18 cellular contexts compared by ENCODE assay signal in genomic region chr14:101008631-101009336, GRCh38.
DNase-seq lines count a peak whose midpoint lies in the region; TF ChIP-seq lines count a peak whose summit lies in the region.
"Had no signal": no experiment of that assay in that cellular context is flagged by ENCODE, and none has a peak within 500 bp of the region (broad histone marks: within the 10 kb centered on the region; RNA-seq: fewer than 3 reads in every experiment).

No MANE protein-coding gene starts in this region.

- intact Hi-C loops in activated T-helper 1 cell treated with anti-CD3 and anti-CD28 coated beads, Interleukin-12 subunit alpha, Interleukin-12 subunit beta, Interleukin-2, Interleukin-4 antibody, amounts not matched to agents 30 ng/mL and 10 ng/mL and 1 ng/mL, durations not matched to agents 14 hours and 24 hours and 36 hours (cut with micrococcal nuclease): no loop called here

- H2AK5ac ChIP-seq in neuronal stem cell (ENCODE audit: low read depth, low read length): peak overlapping the region; percentile 49

- no peak overlapping the region for H2BK120ac ChIP-seq in neuronal stem cell (ENCODE audit: low read depth, low read length)

- no peak overlapping the region for H2BK5ac ChIP-seq in neuronal stem cell (ENCODE audit: low read length)

- no peak overlapping the region for H4K8ac ChIP-seq in neuronal stem cell (ENCODE audit: low read depth, low read length)

- H3K14ac ChIP-seq in neuronal stem cell (ENCODE audit: low read length): no peak overlapping the region

- H3K4me2 ChIP-seq in neuronal stem cell (ENCODE audit: insufficient read depth, low read length, poor library complexity, severe bottlenecking): no peak overlapping the region

- no peaks in the 10 kb centered on the region for H3K36me3 ChIP-seq in neuronal stem cell (replicated peaks in 1 of 2; ENCODE audit: control insufficient read depth in 2 of 2, insufficient read depth in 2 of 2, low read length in 2 of 2)
- H3K36me3 ChIP-seq: thyroid gland had no signal

- no peak overlapping the region for H2BK15ac ChIP-seq in neuronal stem cell (ENCODE audit: low read length)

- no peak overlapping the region for H3K4me3 Mint-ChIP-seq in activated T-helper 1 cell treated with anti-CD3 and anti-CD28 coated beads, Interleukin-12 subunit alpha, Interleukin-12 subunit beta, Interleukin-2, Interleukin-4 antibody, amounts not matched to agents 30 ng/mL and 10 ng/mL and 1 ng/mL, durations not matched to agents 14 hours and 24 hours and 36 hours
- H3K4me3 Mint-ChIP-seq: stimulated activated naive B cell treated with anti-CD40 and anti-IgM and Interleukin-4, amounts not matched to agents 10 μg/mL and 1 μg/mL and 100 μg/mL, for 72 hours had no signal

- peaks cover 0 to 6% (median 0%) of the 10 kb centered on the region in 3 experiments for H3K27me3 ChIP-seq in neuronal stem cell (ENCODE audit: control insufficient read depth in 3 of 3, insufficient read depth in 3 of 3, low read depth in 1 of 3, low read length in 3 of 3)
- H3K27me3 ChIP-seq: thyroid gland had no signal

- H3K4me1 ChIP-seq in neuronal stem cell (ENCODE audit: control insufficient read depth in 2 of 2, insufficient read depth in 1 of 2, low read depth in 1 of 2, low read length in 2 of 2): peaks cover 0 to 2% of the 10 kb centered on the region in 2 donors
- H3K4me1 ChIP-seq: Caco-2, thyroid gland had no signal

- peaks cover 6% of the 10 kb centered on the region for H3K27me3 Mint-ChIP-seq in activated T-helper 1 cell treated with anti-CD3 and anti-CD28 coated beads, Interleukin-12 subunit alpha, Interleukin-12 subunit beta, Interleukin-2, Interleukin-4 antibody, amounts not matched to agents 30 ng/mL and 10 ng/mL and 1 ng/mL, durations not matched to agents 14 hours and 24 hours and 36 hours (ENCODE audit: insufficient read depth)

- CTCF ChIA-PET in GM10248 (lab: Yijun Ruan, JAX): no interaction called here

- WGBS in neuronal stem cell (ENCODE audit: extremely low coverage in 2 of 2, insufficient read length in 2 of 2, insufficient replicate concordance in 1 of 2), 2 donors: no CpG with 5 or more reads among the region's 9 CpGs

- H3K4me3 ChIP-seq in neuronal stem cell (ENCODE audit: low read length in 2 of 2): no peak overlapping the region
- H3K4me3 ChIP-seq: thyroid gland had no signal

- H2AFZ ChIP-seq in neuronal stem cell (ENCODE audit: low read length): no peak overlapping the region

- H3K18ac ChIP-seq in neuronal stem cell (ENCODE audit: low read length): peak overlapping the region; percentile 66

- H3K4me1 Mint-ChIP-seq in activated T-helper 1 cell treated with anti-CD3 and anti-CD28 coated beads, Interleukin-12 subunit alpha, Interleukin-12 subunit beta, Interleukin-2, Interleukin-4 antibody, amounts not matched to agents 30 ng/mL and 10 ng/mL and 1 ng/mL, durations not matched to agents 14 hours and 24 hours and 36 hours (ENCODE audit: low read depth): no peaks in the 10 kb centered on the region

- H4K91ac ChIP-seq in neuronal stem cell (ENCODE audit: low read depth, low read length, poor library complexity): no peak overlapping the region

- no peaks in the 10 kb centered on the region for H3K36me3 Mint-ChIP-seq in activated T-helper 1 cell treated with anti-CD3 and anti-CD28 coated beads, Interleukin-12 subunit alpha, Interleukin-12 subunit beta, Interleukin-2, Interleukin-4 antibody, amounts not matched to agents 30 ng/mL and 10 ng/mL and 1 ng/mL, durations not matched to agents 14 hours and 24 hours and 36 hours (ENCODE audit: low read depth)
- H3K36me3 Mint-ChIP-seq: stimulated activated naive B cell treated with anti-CD40 and anti-IgM and Interleukin-4, amounts not matched to agents 10 μg/mL and 1 μg/mL and 100 μg/mL, for 72 hours had no signal

- H3K79me1 ChIP-seq in neuronal stem cell (ENCODE audit: low read depth, low read length): no peaks in the 10 kb centered on the region

- no peak overlapping the region for H3K27ac Mint-ChIP-seq in activated T-helper 1 cell treated with anti-CD3 and anti-CD28 coated beads, Interleukin-12 subunit alpha, Interleukin-12 subunit beta, Interleukin-2, Interleukin-4 antibody, amounts not matched to agents 30 ng/mL and 10 ng/mL and 1 ng/mL, durations not matched to agents 14 hours and 24 hours and 36 hours
- H3K27ac Mint-ChIP-seq: stimulated activated naive B cell treated with anti-CD40 and anti-IgM and Interleukin-4, amounts not matched to agents 10 μg/mL and 1 μg/mL and 100 μg/mL, for 72 hours had no signal

- H3K9me3 Mint-ChIP-seq in activated T-helper 1 cell treated with anti-CD3 and anti-CD28 coated beads, Interleukin-12 subunit alpha, Interleukin-12 subunit beta, Interleukin-2, Interleukin-4 antibody, amounts not matched to agents 30 ng/mL and 10 ng/mL and 1 ng/mL, durations not matched to agents 14 hours and 24 hours and 36 hours: peaks cover 3% of the 10 kb centered on the region

- H3K23ac ChIP-seq in neuronal stem cell (ENCODE audit: low read depth, low read length, poor library complexity): no peak overlapping the region

- DNase-seq in AG08396 (ENCODE audit: low spot score): peak; percentile 6
- peak; percentile 7 for DNase-seq in GM10248 (ENCODE audit: extremely low spot score)
- peak; percentile 43 for DNase-seq in cerebellum (ENCODE audit: low spot score)
- DNase-seq in neuronal stem cell (ENCODE audit: low spot score): no peak
- no peak for DNase-seq in NCI-H1417 (lab: John Stamatoyannopoulos, UW)
- no peak for DNase-seq in NOMO-1 (lab: John Stamatoyannopoulos, UW; ENCODE audit: unreplicated experiment in 2 of 2)
- DNase-seq in SW480 (ENCODE audit: low spot score): no peak
- no peak for DNase-seq in activated T-helper 1 cell treated with anti-CD3 and anti-CD28 coated beads, Interleukin-12 subunit alpha, Interleukin-12 subunit beta, Interleukin-2, Interleukin-4 antibody, amounts not matched to agents 30 ng/mL and 10 ng/mL and 1 ng/mL, durations not matched to agents 14 hours and 24 hours and 36 hours (ENCODE audit: low spot score)
- DNase-seq: ACHN; activated CD4-positive, alpha-beta T cell treated with anti-CD3 and anti-CD28 coated beads for 4 hours; activated CD8-positive, alpha-beta memory T cell treated with anti-CD3 and anti-CD28 coated beads, Interleukin-2, amount 50 U/mL, for 48 hours; activated naive CD4-positive, alpha-beta T cell treated with Interleukin-2 at 50 U/mL for 16 hours; Caco-2; left colon; NCI-H1930; stimulated activated naive B cell treated with anti-CD40 and anti-IgM and Interleukin-4, amounts not matched to agents 10 μg/mL and 1 μg/mL and 100 μg/mL, for 72 hours; SW 1271; thyroid gland had no signal

- no peak overlapping the region for H3K4ac ChIP-seq in neuronal stem cell (ENCODE audit: low read length)

- no peak for TF ChIP-seq CTCF in GM10248 (IDR thresholded peaks at IDR 0.05; ENCODE audit: control extremely low read depth, extremely low read depth, low read depth, missing control alignments)

- no peak overlapping the region for H3K9ac ChIP-seq in neuronal stem cell (ENCODE audit: low read depth, low read length, poor library complexity)

- no peak overlapping the region for H3K27ac ChIP-seq in neuronal stem cell (replicated peaks; ENCODE audit: low read length)
- H3K27ac ChIP-seq: thyroid gland had no signal

- POLR2A ChIA-PET in GM10248 (lab: Yijun Ruan, JAX): no interaction called here

- H3K9me3 ChIP-seq in neuronal stem cell (replicated peaks in 1 of 2; ENCODE audit: control insufficient read depth in 2 of 2, insufficient read depth in 1 of 2, low read depth in 1 of 2, low read length in 2 of 2): peaks cover 0 to 6% of the 10 kb centered on the region in 2 donors
- H3K9me3 ChIP-seq: Caco-2, thyroid gland had no signal

- no peak overlapping the region for H2BK12ac ChIP-seq in neuronal stem cell (ENCODE audit: low read length)

Comparison
In these comparisons a context has a peak if more than half of its experiments do, and no peak if none do; other contexts are left out.
1. DNase-seq: peak in AG08396 (single experiment), GM10248 (single experiment) and cerebellum (single experiment); none in neuronal stem cell (single experiment), NCI-H1417 (0 of 3), NOMO-1 (0 of 2), SW480 (single experiment) and activated T-helper 1 cell treated with anti-CD3 and anti-CD28 coated beads, Interleukin-12 subunit alpha, Interleukin-12 subunit beta, Interleukin-2, Interleukin-4 antibody, amounts not matched to agents 30 ng/mL and 10 ng/mL and 1 ng/mL, durations not matched to agents 14 hours and 24 hours and 36 hours (single experiment).